ENCODE assay signal across 28 cellular contexts in genomic region chr2:208240641-208241209, GRCh38. TPM values are rescaled to one million over a fixed set of nuclear protein-coding genes. Genes with fewer than 3 reads are reported as not detected.
"Had no signal": no experiment of that assay in that cellular context is flagged by ENCODE, and none has a peak within 500 bp of the region (broad histone marks: within the 10 kb centered on the region; RNA-seq: fewer than 3 reads in every experiment).

No MANE protein-coding gene starts in this region.

- H3K4me3 Mint-ChIP-seq: naive thymus-derived CD4-positive, alpha-beta T cell; nephron progenitor cell; stimulated activated effector memory CD8-positive, alpha-beta T cell treated with anti-CD3 and anti-CD28 coated beads, Interleukin-12 subunit alpha, Interleukin-12 subunit beta, amount 100 ng/mL, for 72 hours had no signal

- ATAC-seq: heart left ventricle; left cardiac atrium; naive thymus-derived CD4-positive, alpha-beta T cell; stimulated activated effector memory CD8-positive, alpha-beta T cell treated with anti-CD3 and anti-CD28 coated beads, Interleukin-12 subunit alpha, Interleukin-12 subunit beta, amount 100 ng/mL, for 72 hours; stimulated activated naive CD8-positive, alpha-beta T cell treated with anti-CD3 and anti-CD28 coated beads, Interleukin-15, Interleukin-2, amounts not matched to agents 100 U/mL and 50 U/mL, for 24 hours had no signal

- DNase-seq: effector CD4-positive, alpha-beta T cell; foreskin melanocyte; heart left ventricle; hypothalamus; left cardiac atrium; mesendoderm; naive thymus-derived CD4-positive, alpha-beta T cell; nephron progenitor cell; small intestine; stimulated activated CD4-positive, alpha-beta T cell treated with anti-CD3 and anti-CD28 coated beads, Interleukin-4, amount 100 ng/mL, for 1 hour; stimulated activated CD8-positive, alpha-beta memory T cell treated with anti-CD3 and anti-CD28 coated beads, Interleukin-4, amount 100 ng/mL, for 48 hours; stimulated activated naive CD8-positive, alpha-beta T cell treated with anti-CD3 and anti-CD28 coated beads, Interleukin-15, Interleukin-2, amounts not matched to agents 100 U/mL and 50 U/mL, for 24 hours; thyroid gland; upper lobe of left lung; uterus had no signal

- H3K27me3 ChIP-seq: heart left ventricle, right atrium auricular region, suprapubic skin, thyroid gland, upper lobe of left lung, uterus had no signal

- H3K9ac ChIP-seq: parathyroid adenoma had no signal

- H3K27ac Mint-ChIP-seq: naive thymus-derived CD4-positive, alpha-beta T cell had no signal

- H3K4me3 ChIP-seq: coronary artery, heart left ventricle, right atrium auricular region, suprapubic skin, thyroid gland, upper lobe of left lung, uterus had no signal

- FAIRE-seq: keratinocyte, small intestine had no signal

- H3K27ac ChIP-seq: coronary artery, heart left ventricle, parathyroid adenoma, right atrium auricular region, suprapubic skin, thyroid gland, upper lobe of left lung, uterus had no signal

- H2AFZ ChIP-seq: parathyroid adenoma had no signal

- H3K27me3 Mint-ChIP-seq: naive thymus-derived CD4-positive, alpha-beta T cell had no signal

- H3K79me2 ChIP-seq: parathyroid adenoma had no signal

- H3K9me3 ChIP-seq: heart left ventricle, right atrium auricular region, suprapubic skin, thyroid gland, upper lobe of left lung, uterus had no signal

- H3K36me3 ChIP-seq: uterus had no signal

- H3K4me1 ChIP-seq: heart left ventricle, parathyroid adenoma, right atrium auricular region, suprapubic skin, upper lobe of left lung, uterus had no signal

- H3K4me1 Mint-ChIP-seq: nephron progenitor cell; stimulated activated effector memory CD8-positive, alpha-beta T cell treated with anti-CD3 and anti-CD28 coated beads, Interleukin-12 subunit alpha, Interleukin-12 subunit beta, amount 100 ng/mL, for 72 hours had no signal

- H3K9me3 Mint-ChIP-seq: nephron progenitor cell; stimulated activated effector memory CD8-positive, alpha-beta T cell treated with anti-CD3 and anti-CD28 coated beads, Interleukin-12 subunit alpha, Interleukin-12 subunit beta, amount 100 ng/mL, for 72 hours had no signal

RNA-seq across cellular contexts. Expression of gene C2orf80, which starts 50.9 kb away (rescaled TPM):
- total RNA-seq: chondrocyte; dermis microvascular lymphatic vessel endothelial cell; heart left ventricle; left cardiac atrium; liver; lung microvascular endothelial cell; naive thymus-derived CD4-positive, alpha-beta T cell; omental fat pad; pulmonary artery endothelial cell; right atrium auricular region; suprapubic skin; thyroid gland; upper lobe of left lung; uterus had no signal
- polyA plus RNA-seq: esophagus; heart left ventricle; keratinocyte; liver; naive thymus-derived CD4-positive, alpha-beta T cell had no signal
